In the genomic region with DNA sequence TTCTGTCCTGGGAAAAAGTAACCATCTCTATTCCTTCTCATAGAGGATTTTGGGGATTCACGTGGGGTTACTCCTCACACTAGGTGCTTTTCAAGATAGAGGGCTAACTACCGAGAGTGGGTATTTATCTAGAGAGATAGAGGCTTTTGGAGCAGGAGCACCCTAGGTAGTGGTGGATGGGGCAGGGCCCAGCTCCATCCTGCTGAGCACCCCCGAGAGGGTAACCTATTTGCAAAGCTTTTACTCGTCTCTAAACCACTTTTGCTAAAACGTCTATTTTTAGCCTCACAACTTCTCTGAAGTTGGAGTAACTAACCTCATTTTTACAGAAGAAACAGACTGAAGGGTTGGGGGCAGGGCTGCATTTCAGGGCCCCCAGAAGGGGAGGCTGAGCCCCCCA, we compare ENCODE assay signal across 22 cellular contexts. TPM values are rescaled to one million over a fixed set of nuclear protein-coding genes. Genes with fewer than 3 reads are reported as not detected.
A peak's percentile ranks its signal among the peaks of the same experiment; 100 is the strongest.
DNase-seq lines count a peak whose midpoint lies in the region; ATAC-seq and TF ChIP-seq lines count a peak whose summit lies in the region.
"Had no signal": no experiment of that assay in that cellular context is flagged by ENCODE, and none has a peak within 500 bp of the region (broad histone marks: within the 10 kb centered on the region; RNA-seq: fewer than 3 reads in every experiment).

No MANE protein-coding gene starts in this region.

- H3K4me1 ChIP-seq in DOHH2 (ENCODE audit: control insufficient read depth, low read length), result peaks cover 38% of the 10 kb centered on the region
- no peaks in the 10 kb centered on the region for H3K4me1 ChIP-seq in mucosa of descending colon (ENCODE audit: low read depth)
- H3K4me1 ChIP-seq: body of pancreas, suprapubic skin had no signal

- peaks cover 74% of the 10 kb centered on the region for H3K4me1 Mint-ChIP-seq in activated T-cell treated with anti-CD3 and anti-CD28 coated beads, Interleukin-2, amount 50 U/mL, for 24 hours (ENCODE audit: low read depth)
- H3K4me1 Mint-ChIP-seq in activated naive CD8-positive, alpha-beta T cell (ENCODE audit: low read depth), result peaks cover 80% of the 10 kb centered on the region
- H3K4me1 Mint-ChIP-seq in stimulated activated effector memory CD8-positive, alpha-beta T cell treated with anti-CD3 and anti-CD28 coated beads, Interleukin-12 subunit alpha, Interleukin-12 subunit beta, amount 100 ng/mL, for 72 hours, result peaks cover 67% of the 10 kb centered on the region

- H4K20me1 ChIP-seq in DOHH2 (ENCODE audit: control insufficient read depth, insufficient read depth, low read depth, low read length), result no peaks in the 10 kb centered on the region

- intact Hi-C loops in mucosa of descending colon (cut with DNase I, micrococcal nuclease), result loop anchor here in 1 of 2 donors (10.0 kb wide), 1 partner anchor 226 kb away; no protein-coding TSS in a partner anchor

- DNase-seq in activated T-cell treated with anti-CD3 and anti-CD28 coated beads, Interleukin-2, amount 50 U/mL, for 24 hours, result no peak
- no peak for DNase-seq in activated T-cell treated with anti-CD3 and anti-CD28 coated beads, Interleukin-2, amount 50 U/mL, for 48 hours
- DNase-seq in stimulated activated effector memory CD8-positive, alpha-beta T cell treated with anti-CD3 and anti-CD28 coated beads, Interleukin-12 subunit alpha, Interleukin-12 subunit beta, amount 100 ng/mL, for 72 hours (ENCODE audit: low spot score in 2 of 2), result no peak
- DNase-seq in mucosa of descending colon, result no peak
- DNase-seq in stimulated activated CD4-positive, alpha-beta T cell treated with anti-CD3 and anti-CD28 coated beads, Interleukin-1b, Interleukin-23, amount 100 ng/mL, for 48 hours, result no peak
- DNase-seq: activated CD4-positive, CD25-positive, alpha-beta regulatory T cell; body of pancreas; DMS 273 treated with DMSO at 0.1 percent for 48 hours; glutamatergic neuron; HCEC 1CT; NCI-H1105; NCI-H1930; NCI-H226; NCI-H82; T1000 had no signal

- peaks cover 64% of the 10 kb centered on the region for H3K36me3 Mint-ChIP-seq in activated T-cell treated with anti-CD3 and anti-CD28 coated beads, Interleukin-2, amount 50 U/mL, for 24 hours (ENCODE audit: low read depth)
- peaks cover 16% of the 10 kb centered on the region for H3K36me3 Mint-ChIP-seq in activated naive CD8-positive, alpha-beta T cell
- H3K36me3 Mint-ChIP-seq in stimulated activated effector memory CD8-positive, alpha-beta T cell treated with anti-CD3 and anti-CD28 coated beads, Interleukin-12 subunit alpha, Interleukin-12 subunit beta, amount 100 ng/mL, for 72 hours, result peaks cover 69% of the 10 kb centered on the region

- no peak overlapping the region for H3K27ac ChIP-seq in DOHH2 (ENCODE audit: low read depth, low read length)
- H3K27ac ChIP-seq: body of pancreas, RWPE1, SK-N-MC, suprapubic skin had no signal

- H3K4me3 Mint-ChIP-seq in activated T-cell treated with anti-CD3 and anti-CD28 coated beads, Interleukin-2, amount 50 U/mL, for 24 hours, result peak overlapping the region; percentile 26
- H3K4me3 Mint-ChIP-seq in activated naive CD8-positive, alpha-beta T cell, result peak overlapping the region; percentile 67
- H3K4me3 Mint-ChIP-seq in stimulated activated effector memory CD8-positive, alpha-beta T cell treated with anti-CD3 and anti-CD28 coated beads, Interleukin-12 subunit alpha, Interleukin-12 subunit beta, amount 100 ng/mL, for 72 hours, result no peak overlapping the region

- no peaks in the 10 kb centered on the region for H3K9me2 ChIP-seq in DOHH2 (replicated peaks; ENCODE audit: control insufficient read depth, low read length)

- H3K9me3 ChIP-seq in DOHH2 (ENCODE audit: control insufficient read depth, insufficient read depth, low read length) (no peaks in the 10 kb centered on the region), mucosa of descending colon (no peaks in the 10 kb centered on the region)
- H3K9me3 ChIP-seq: body of pancreas, suprapubic skin had no signal

- no peaks in the 10 kb centered on the region for H3K27me3 Mint-ChIP-seq in activated T-cell treated with anti-CD3 and anti-CD28 coated beads, Interleukin-2, amount 50 U/mL, for 24 hours
- H3K27me3 Mint-ChIP-seq in activated naive CD8-positive, alpha-beta T cell, result no peaks in the 10 kb centered on the region

- H3F3A ChIP-seq in DOHH2 (ENCODE audit: control insufficient read depth, insufficient read depth), result no peaks in the 10 kb centered on the region

- H3K27me3 ChIP-seq in DOHH2 (ENCODE audit: control insufficient read depth, low read length), result no peaks in the 10 kb centered on the region
- H3K27me3 ChIP-seq: body of pancreas, suprapubic skin had no signal

- peak overlapping the region; percentile 78 for H3K27ac Mint-ChIP-seq in activated T-cell treated with anti-CD3 and anti-CD28 coated beads, Interleukin-2, amount 50 U/mL, for 24 hours
- H3K27ac Mint-ChIP-seq in activated naive CD8-positive, alpha-beta T cell, result peak overlapping the region; percentile 91
- H3K27ac Mint-ChIP-seq in stimulated activated effector memory CD8-positive, alpha-beta T cell treated with anti-CD3 and anti-CD28 coated beads, Interleukin-12 subunit alpha, Interleukin-12 subunit beta, amount 100 ng/mL, for 72 hours, result peak overlapping the region; percentile 4

- no peaks in the 10 kb centered on the region for H3K79me2 ChIP-seq in DOHH2 (ENCODE audit: control insufficient read depth, low read length)

- TF ChIP-seq CTCF in DOHH2 (IDR thresholded peaks at IDR 0.05; ENCODE audit: low read depth, low read length, poor library complexity, severe bottlenecking) (no peak), mucosa of descending colon (IDR thresholded peaks at IDR 0.05) (no peak)

- no peaks in the 10 kb centered on the region for H3K9me3 Mint-ChIP-seq in activated T-cell treated with anti-CD3 and anti-CD28 coated beads, Interleukin-2, amount 50 U/mL, for 24 hours
- H3K9me3 Mint-ChIP-seq in activated naive CD8-positive, alpha-beta T cell (ENCODE audit: low read depth), result no peaks in the 10 kb centered on the region
- no peaks in the 10 kb centered on the region for H3K9me3 Mint-ChIP-seq in stimulated activated effector memory CD8-positive, alpha-beta T cell treated with anti-CD3 and anti-CD28 coated beads, Interleukin-12 subunit alpha, Interleukin-12 subunit beta, amount 100 ng/mL, for 72 hours

- no peaks in the 10 kb centered on the region for H3K36me3 ChIP-seq in DOHH2 (ENCODE audit: control insufficient read depth, low read length)
- H3K36me3 ChIP-seq in mucosa of descending colon (ENCODE audit: low read depth), result no peaks in the 10 kb centered on the region
- H3K36me3 ChIP-seq: suprapubic skin had no signal

- H3K4me3 ChIP-seq in DOHH2 (ENCODE audit: low read length) (0 out of 2 replicates have a peak overlapping the region, but pooled peaks have one; percentile 7), mucosa of descending colon (no peak overlapping the region)
- H3K4me3 ChIP-seq: body of pancreas, lung, SK-N-MC, suprapubic skin had no signal

- no peak for ATAC-seq in stimulated activated effector memory CD8-positive, alpha-beta T cell treated with anti-CD3 and anti-CD28 coated beads, Interleukin-12 subunit alpha, Interleukin-12 subunit beta, amount 100 ng/mL, for 72 hours
- no peak for ATAC-seq in mucosa of descending colon
- no peak for ATAC-seq in HG02970 (IDR thresholded peaks at IDR 0.05; ENCODE audit: low FRiP score, unreplicated experiment)
- ATAC-seq: body of pancreas had no signal

- H3K4me2 ChIP-seq in DOHH2 (ENCODE audit: low read length), result peak overlapping the region; percentile 49

RNA-seq across cellular contexts. Expression of gene PIK3CD, which starts 12.3 kb away (rescaled TPM):
- total RNA-seq in mucosa of descending colon, result 10 to 100 TPM in 1 of 3 donors, 1 to 10 TPM in 2; 4.6 to 11.7 (median 4.8) TPM

RNA-seq across cellular contexts. Expression of gene TMEM201, which starts 50.5 kb away (rescaled TPM):
- 10 to 100 TPM in 1 of 3 donors, 1 to 10 TPM in 2; 8.1 to 12.1 (median 8.4) TPM for total RNA-seq in mucosa of descending colon

Comparison
In these comparisons a context has a peak if more than half of its experiments do, and no peak if none do; other contexts are left out.
1. H3K27ac Mint-ChIP-seq: peak in every context shown above with its lines; median percentile 91 in activated naive CD8-positive, alpha-beta T cell; 78 in activated T-cell treated with anti-CD3 and anti-CD28 coated beads, Interleukin-2, amount 50 U/mL, for 24 hours; 4 in stimulated activated effector memory CD8-positive, alpha-beta T cell treated with anti-CD3 and anti-CD28 coated beads, Interleukin-12 subunit alpha, Interleukin-12 subunit beta, amount 100 ng/mL, for 72 hours.